In genomic region chr15:101266787-101267186, GRCh38 we compare ENCODE assay signal across 20 cellular contexts. TPM values are rescaled to one million over a fixed set of nuclear protein-coding genes. Genes with fewer than 3 reads are reported as not detected.
DNase-seq lines count a peak whose midpoint lies in the region; ATAC-seq and TF ChIP-seq lines count a peak whose summit lies in the region.
"Had no signal": no experiment of that assay in that cellular context is flagged by ENCODE, and none has a peak within 500 bp of the region (broad histone marks: within the 10 kb centered on the region; RNA-seq: fewer than 3 reads in every experiment).

No MANE protein-coding gene starts in this region.

- DNase-seq in RWPE1 (ENCODE audit: low spot score) (no peak), endodermal cell (peak; percentile 48), nephron progenitor cell (no peak), tibial nerve (ENCODE audit: low spot score in 2 of 2) (no peak), DMS 273 (lab: John Stamatoyannopoulos, UW; ENCODE audit: unreplicated experiment) (no peak), globus pallidus (ENCODE audit: low spot score) (no peak), SW480 (ENCODE audit: low spot score) (no peak)
- DNase-seq: activated CD4-positive, alpha-beta T cell treated with anti-CD3 and anti-CD28 coated beads, Interleukin-2, amount 10 ng/mL, durations not matched to agents 24 days and 14 days; cerebellar nuclear complex; naive thymus-derived CD8-positive, alpha-beta T cell; NCI-H2171 treated with DMSO at 0.1 percent for 48 hours; retina; SHP77 treated with DMSO at 0.1 percent for 48 hours; stimulated activated CD4-positive, alpha-beta T cell treated with anti-CD3 and anti-CD28 coated beads, Interleukin-4, amount 100 ng/mL, for 4 hours; T1000 had no signal

- H3K27me3 ChIP-seq in endodermal cell (ENCODE audit: control insufficient read depth, insufficient read depth, low read length, poor library complexity, severe bottlenecking) (no peaks in the 10 kb centered on the region), tibial nerve (no peaks in the 10 kb centered on the region)
- H3K27me3 ChIP-seq: hepatocyte had no signal

- H3K9ac ChIP-seq in endodermal cell (ENCODE audit: extremely low read depth, low read length, poor library complexity, severe bottlenecking) = no peak overlapping the region

- ATAC-seq in HG02571 (IDR thresholded peaks at IDR 0.05; ENCODE audit: unreplicated experiment) = no peak
- ATAC-seq: naive thymus-derived CD8-positive, alpha-beta T cell had no signal

- peaks cover 28% of the 10 kb centered on the region for H3K36me3 ChIP-seq in endodermal cell (ENCODE audit: control insufficient read depth, insufficient read depth, low read length)
- H3K36me3 ChIP-seq in tibial nerve = peaks cover 0 to 31% (median 7%) of the 10 kb centered on the region in 3 donors

- TF ChIP-seq CTCF in RWPE1 (conservative IDR thresholded peaks at IDR 0.05; ENCODE audit: low read depth) = no peak
- no peak for TF ChIP-seq CTCF in endodermal cell (conservative IDR thresholded peaks at IDR 0.05)
- TF ChIP-seq CTCF in nephron progenitor cell (IDR thresholded peaks at IDR 0.05) = no peak
- TF ChIP-seq CTCF in tibial nerve (IDR thresholded peaks at IDR 0.05) = no peak

- POLR2A ChIA-PET in RWPE1 (lab: Yijun Ruan, JAX; ENCODE audit: low non-redundant PET) = no interaction called here

- no peak overlapping the region for H3K27ac Mint-ChIP-seq in endodermal cell
- peak overlapping the region; percentile 54 for H3K27ac Mint-ChIP-seq in nephron progenitor cell
- H3K27ac Mint-ChIP-seq: activated CD4-positive, alpha-beta T cell treated with anti-CD3 and anti-CD28 coated beads, Interleukin-2, amount 10 ng/mL, durations not matched to agents 24 days and 14 days; activated naive CD8-positive, alpha-beta T cell had no signal

- no peaks in the 10 kb centered on the region for H3K27me3 Mint-ChIP-seq in endodermal cell (ENCODE audit: insufficient read depth)
- peaks cover 7% of the 10 kb centered on the region for H3K27me3 Mint-ChIP-seq in nephron progenitor cell (ENCODE audit: low read depth, poor library complexity)
- H3K27me3 Mint-ChIP-seq: activated naive CD8-positive, alpha-beta T cell had no signal

- H3K4me1 Mint-ChIP-seq in endodermal cell (peaks cover 7% of the 10 kb centered on the region), nephron progenitor cell (peaks cover 19% of the 10 kb centered on the region)
- H3K4me1 Mint-ChIP-seq: CD14-positive monocyte had no signal

- peak overlapping the region; percentile 38 for H3K27ac ChIP-seq in RWPE1
- H3K27ac ChIP-seq in endodermal cell (ENCODE audit: low read depth, low read length) = no peak overlapping the region
- peak overlapping the region; percentile 37 to 86 (median 67) for H3K27ac ChIP-seq in tibial nerve
- H3K27ac ChIP-seq: hepatocyte had no signal

- H3K4me3 ChIP-seq in endodermal cell (ENCODE audit: low read length) (no peak overlapping the region), tibial nerve (no peak overlapping the region)
- H3K4me3 ChIP-seq: HAP-1, hepatocyte had no signal

- peaks cover 32% of the 10 kb centered on the region for H3K36me3 Mint-ChIP-seq in endodermal cell (ENCODE audit: low read depth)
- peaks cover 27% of the 10 kb centered on the region for H3K36me3 Mint-ChIP-seq in nephron progenitor cell (ENCODE audit: low read depth)
- H3K36me3 Mint-ChIP-seq: activated naive CD8-positive, alpha-beta T cell had no signal

- H3K9me3 ChIP-seq in endodermal cell (ENCODE audit: control insufficient read depth, low read length) (no peaks in the 10 kb centered on the region), tibial nerve (no peaks in the 10 kb centered on the region)
- H3K9me3 ChIP-seq: HAP-1 had no signal

- CTCF ChIA-PET in RWPE1 (lab: Yijun Ruan, JAX) = interaction anchor here (1.1 to 1.4 kb wide), 2 partner anchors 9 to 258 kb away, joined by 4 to 5 read pairs; no protein-coding TSS in a partner anchor

- no peaks in the 10 kb centered on the region for H3K4me1 ChIP-seq in endodermal cell (ENCODE audit: control insufficient read depth, insufficient read depth, low read length)
- H3K4me1 ChIP-seq in tibial nerve = peaks cover 0 to 28% (median 6%) of the 10 kb centered on the region in 4 donors
- H3K4me1 ChIP-seq: HAP-1 had no signal

- WGBS in endodermal cell (ENCODE audit: insufficient coverage in 1 of 2, insufficient read length in 1 of 2), 2 experiments = 92 to 96% methylated on average over 9 of the region's 9 CpGs
- 50 to 60% methylated on average over 9 of the region's 9 CpGs for WGBS in tibial nerve, 2 donors

- H3K9me3 Mint-ChIP-seq in endodermal cell = no peaks in the 10 kb centered on the region
- no peaks in the 10 kb centered on the region for H3K9me3 Mint-ChIP-seq in nephron progenitor cell
- H3K9me3 Mint-ChIP-seq: activated CD4-positive, alpha-beta T cell treated with anti-CD3 and anti-CD28 coated beads, Interleukin-2, amount 10 ng/mL, durations not matched to agents 24 days and 14 days; CD14-positive monocyte; naive thymus-derived CD8-positive, alpha-beta T cell had no signal

- TF ChIP-seq POLR2A in tibial nerve (IDR thresholded peaks at IDR 0.05) = no peak

- TF ChIP-seq EP300 in tibial nerve (IDR thresholded peaks at IDR 0.05) = no peak

- H3K4me3 Mint-ChIP-seq in endodermal cell (no peak overlapping the region), nephron progenitor cell (no peak overlapping the region)
- H3K4me3 Mint-ChIP-seq: activated CD4-positive, alpha-beta T cell treated with anti-CD3 and anti-CD28 coated beads, Interleukin-2, amount 10 ng/mL, durations not matched to agents 24 days and 14 days; activated naive CD8-positive, alpha-beta T cell; CD14-positive monocyte; naive thymus-derived CD8-positive, alpha-beta T cell had no signal

RNA-seq across cellular contexts. Expression of gene SELENOS, which starts 10.5 kb away (rescaled TPM):
- total RNA-seq in endodermal cell (10 to 100 TPM; 56.1 to 60.5 TPM), tibial nerve (100 to 1,000 TPM in 1 of 4 donors, 10 to 100 TPM in 3; 64.8 to 104 (median 88.0) TPM)
- polyA plus RNA-seq in endodermal cell (2013, experiment 1 of 2) = 63.3 TPM
- polyA plus RNA-seq in endodermal cell (2013, experiment 2 of 2) = 61.3 TPM

RNA-seq across cellular contexts. Expression of gene CHSY1, which starts 14.9 kb away (rescaled TPM):
- 10 to 100 TPM; 33.3 to 39.9 TPM for total RNA-seq in endodermal cell
- polyA plus RNA-seq in endodermal cell (2013, experiment 1 of 2) = 29.5 TPM
- 29.7 TPM for polyA plus RNA-seq in endodermal cell (2013, experiment 2 of 2)
- 10 to 100 TPM; 22.0 to 29.7 (median 24.6) TPM for total RNA-seq in tibial nerve

RNA-seq across cellular contexts. Expression of gene SNRPA1, which starts 28.3 kb away (rescaled TPM):
- total RNA-seq in endodermal cell (100 to 1,000 TPM; 111 to 140 TPM), tibial nerve (10 to 100 TPM; 28.4 to 50.6 (median 40.0) TPM)
- polyA plus RNA-seq in endodermal cell (2013, experiment 1 of 2) = 123 TPM
- polyA plus RNA-seq in endodermal cell (2013, experiment 2 of 2) = 111 TPM
